ENCODE assay signal across 1 cellular context in the genomic region with DNA sequence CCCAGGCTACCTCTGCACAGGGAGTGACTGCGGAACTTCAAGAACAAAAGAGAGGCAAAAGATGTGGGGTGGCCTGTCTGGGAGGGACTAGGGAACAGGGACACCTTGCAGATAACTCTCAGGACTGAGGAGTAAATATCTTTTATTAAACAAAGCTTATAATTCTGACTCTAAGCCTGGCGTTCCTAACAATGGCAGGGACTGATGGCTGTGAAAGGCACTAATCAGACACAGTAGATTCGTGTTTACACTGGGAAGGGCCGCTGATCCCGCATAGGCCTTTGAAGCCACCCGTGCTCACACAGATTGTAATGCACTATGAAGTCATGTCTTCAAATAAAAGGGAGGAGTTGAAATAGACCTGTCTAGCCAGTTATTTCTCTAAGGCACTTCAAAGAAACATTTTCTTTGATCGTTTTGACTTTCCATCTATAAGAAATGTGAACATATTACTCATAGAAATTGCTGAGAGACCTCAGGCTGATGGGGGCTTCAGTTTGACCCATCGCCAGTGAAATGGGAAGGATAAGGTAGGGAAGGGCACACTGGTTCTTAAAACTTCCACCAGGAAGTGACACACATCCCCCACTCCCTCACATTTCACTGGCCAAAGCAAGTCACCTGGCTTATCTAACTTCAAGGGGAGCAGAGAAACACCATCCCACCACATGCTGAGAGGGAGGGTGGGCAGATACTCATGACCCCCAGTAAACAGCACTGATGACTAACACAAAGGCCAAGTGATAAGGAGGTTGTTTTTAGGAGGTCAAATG.
TF ChIP-seq lines count a peak whose summit lies in the region.

No MANE protein-coding gene starts in this region.

TF ChIP-seq in HepG2, 621 proteins besides CTCF, POLR2A, EP300 and RAD21 (continued from another document and continues in another):
- TF ChIP-seq, protein P1, sequence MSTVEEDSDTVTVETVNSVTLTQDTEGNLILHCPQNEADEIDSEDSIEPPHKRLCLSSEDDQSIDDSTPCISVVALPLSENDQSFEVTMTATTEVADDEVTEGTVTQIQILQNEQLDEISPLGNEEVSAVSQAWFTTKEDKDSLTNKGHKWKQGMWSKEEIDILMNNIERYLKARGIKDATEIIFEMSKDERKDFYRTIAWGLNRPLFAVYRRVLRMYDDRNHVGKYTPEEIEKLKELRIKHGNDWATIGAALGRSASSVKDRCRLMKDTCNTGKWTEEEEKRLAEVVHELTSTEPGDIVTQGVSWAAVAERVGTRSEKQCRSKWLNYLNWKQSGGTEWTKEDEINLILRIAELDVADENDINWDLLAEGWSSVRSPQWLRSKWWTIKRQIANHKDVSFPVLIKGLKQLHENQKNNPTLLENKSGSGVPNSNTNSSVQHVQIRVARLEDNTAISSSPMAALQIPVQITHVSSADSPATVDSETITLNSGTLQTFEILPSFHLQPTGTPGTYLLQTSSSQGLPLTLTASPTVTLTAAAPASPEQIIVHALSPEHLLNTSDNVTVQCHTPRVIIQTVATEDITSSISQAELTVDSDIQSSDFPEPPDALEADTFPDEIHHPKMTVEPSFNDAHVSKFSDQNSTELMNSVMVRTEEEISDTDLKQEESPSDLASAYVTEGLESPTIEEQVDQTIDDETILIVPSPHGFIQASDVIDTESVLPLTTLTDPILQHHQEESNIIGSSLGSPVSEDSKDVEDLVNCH (CRISPR knock-in tag; IDR thresholded peaks at IDR 0.05) = no peak
- peak; percentile 68; the same call in 1 of the 2 replicates for TF ChIP-seq ZNF337 (CRISPR knock-in tag; IDR thresholded peaks at IDR 0.05; ENCODE audit: borderline replicate concordance, low read depth)
- TF ChIP-seq, protein P2, sequence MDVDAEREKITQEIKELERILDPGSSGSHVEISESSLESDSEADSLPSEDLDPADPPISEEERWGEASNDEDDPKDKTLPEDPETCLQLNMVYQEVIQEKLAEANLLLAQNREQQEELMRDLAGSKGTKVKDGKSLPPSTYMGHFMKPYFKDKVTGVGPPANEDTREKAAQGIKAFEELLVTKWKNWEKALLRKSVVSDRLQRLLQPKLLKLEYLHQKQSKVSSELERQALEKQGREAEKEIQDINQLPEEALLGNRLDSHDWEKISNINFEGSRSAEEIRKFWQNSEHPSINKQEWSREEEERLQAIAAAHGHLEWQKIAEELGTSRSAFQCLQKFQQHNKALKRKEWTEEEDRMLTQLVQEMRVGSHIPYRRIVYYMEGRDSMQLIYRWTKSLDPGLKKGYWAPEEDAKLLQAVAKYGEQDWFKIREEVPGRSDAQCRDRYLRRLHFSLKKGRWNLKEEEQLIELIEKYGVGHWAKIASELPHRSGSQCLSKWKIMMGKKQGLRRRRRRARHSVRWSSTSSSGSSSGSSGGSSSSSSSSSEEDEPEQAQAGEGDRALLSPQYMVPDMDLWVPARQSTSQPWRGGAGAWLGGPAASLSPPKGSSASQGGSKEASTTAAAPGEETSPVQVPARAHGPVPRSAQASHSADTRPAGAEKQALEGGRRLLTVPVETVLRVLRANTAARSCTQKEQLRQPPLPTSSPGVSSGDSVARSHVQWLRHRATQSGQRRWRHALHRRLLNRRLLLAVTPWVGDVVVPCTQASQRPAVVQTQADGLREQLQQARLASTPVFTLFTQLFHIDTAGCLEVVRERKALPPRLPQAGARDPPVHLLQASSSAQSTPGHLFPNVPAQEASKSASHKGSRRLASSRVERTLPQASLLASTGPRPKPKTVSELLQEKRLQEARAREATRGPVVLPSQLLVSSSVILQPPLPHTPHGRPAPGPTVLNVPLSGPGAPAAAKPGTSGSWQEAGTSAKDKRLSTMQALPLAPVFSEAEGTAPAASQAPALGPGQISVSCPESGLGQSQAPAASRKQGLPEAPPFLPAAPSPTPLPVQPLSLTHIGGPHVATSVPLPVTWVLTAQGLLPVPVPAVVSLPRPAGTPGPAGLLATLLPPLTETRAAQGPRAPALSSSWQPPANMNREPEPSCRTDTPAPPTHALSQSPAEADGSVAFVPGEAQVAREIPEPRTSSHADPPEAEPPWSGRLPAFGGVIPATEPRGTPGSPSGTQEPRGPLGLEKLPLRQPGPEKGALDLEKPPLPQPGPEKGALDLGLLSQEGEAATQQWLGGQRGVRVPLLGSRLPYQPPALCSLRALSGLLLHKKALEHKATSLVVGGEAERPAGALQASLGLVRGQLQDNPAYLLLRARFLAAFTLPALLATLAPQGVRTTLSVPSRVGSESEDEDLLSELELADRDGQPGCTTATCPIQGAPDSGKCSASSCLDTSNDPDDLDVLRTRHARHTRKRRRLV (CRISPR knock-in tag; IDR thresholded peaks at IDR 0.05) = no peak
- TF ChIP-seq ZNF138 (CRISPR knock-in tag; IDR thresholded peaks at IDR 0.05; ENCODE audit: low read depth) = no peak
- TF ChIP-seq ZNF460 (CRISPR knock-in tag; IDR thresholded peaks at IDR 0.05; ENCODE audit: borderline replicate concordance) = no peak
- TF ChIP-seq MAZ (IDR thresholded peaks at IDR 0.05; ENCODE audit: borderline replicate concordance, low read depth, low read length) = no peak
- no peak for TF ChIP-seq MAZ (CRISPR knock-in tag; IDR thresholded peaks at IDR 0.05; ENCODE audit: low read depth)
- peak; percentile 19; the same call in 1 of the 2 replicates for TF ChIP-seq TAF1 (CRISPR knock-in tag; IDR thresholded peaks at IDR 0.05)
- peak; percentile 37; the same call in 1 of the 2 replicates for TF ChIP-seq EHMT2 (IDR thresholded peaks at IDR 0.05; ENCODE audit: borderline replicate concordance, low read depth, low read length)
- TF ChIP-seq, protein P3, sequence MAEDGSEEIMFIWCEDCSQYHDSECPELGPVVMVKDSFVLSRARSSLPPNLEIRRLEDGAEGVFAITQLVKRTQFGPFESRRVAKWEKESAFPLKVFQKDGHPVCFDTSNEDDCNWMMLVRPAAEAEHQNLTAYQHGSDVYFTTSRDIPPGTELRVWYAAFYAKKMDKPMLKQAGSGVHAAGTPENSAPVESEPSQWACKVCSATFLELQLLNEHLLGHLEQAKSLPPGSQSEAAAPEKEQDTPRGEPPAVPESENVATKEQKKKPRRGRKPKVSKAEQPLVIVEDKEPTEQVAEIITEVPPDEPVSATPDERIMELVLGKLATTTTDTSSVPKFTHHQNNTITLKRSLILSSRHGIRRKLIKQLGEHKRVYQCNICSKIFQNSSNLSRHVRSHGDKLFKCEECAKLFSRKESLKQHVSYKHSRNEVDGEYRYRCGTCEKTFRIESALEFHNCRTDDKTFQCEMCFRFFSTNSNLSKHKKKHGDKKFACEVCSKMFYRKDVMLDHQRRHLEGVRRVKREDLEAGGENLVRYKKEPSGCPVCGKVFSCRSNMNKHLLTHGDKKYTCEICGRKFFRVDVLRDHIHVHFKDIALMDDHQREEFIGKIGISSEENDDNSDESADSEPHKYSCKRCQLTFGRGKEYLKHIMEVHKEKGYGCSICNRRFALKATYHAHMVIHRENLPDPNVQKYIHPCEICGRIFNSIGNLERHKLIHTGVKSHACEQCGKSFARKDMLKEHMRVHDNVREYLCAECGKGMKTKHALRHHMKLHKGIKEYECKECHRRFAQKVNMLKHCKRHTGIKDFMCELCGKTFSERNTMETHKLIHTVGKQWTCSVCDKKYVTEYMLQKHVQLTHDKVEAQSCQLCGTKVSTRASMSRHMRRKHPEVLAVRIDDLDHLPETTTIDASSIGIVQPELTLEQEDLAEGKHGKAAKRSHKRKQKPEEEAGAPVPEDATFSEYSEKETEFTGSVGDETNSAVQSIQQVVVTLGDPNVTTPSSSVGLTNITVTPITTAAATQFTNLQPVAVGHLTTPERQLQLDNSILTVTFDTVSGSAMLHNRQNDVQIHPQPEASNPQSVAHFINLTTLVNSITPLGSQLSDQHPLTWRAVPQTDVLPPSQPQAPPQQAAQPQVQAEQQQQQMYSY (CRISPR knock-in tag; IDR thresholded peaks at IDR 0.05) = peak; percentile 92
- peak; percentile 94 for TF ChIP-seq ZBTB7B (CRISPR knock-in tag; IDR thresholded peaks at IDR 0.05)
- no peak for TF ChIP-seq NKX3-1 (CRISPR knock-in tag; IDR thresholded peaks at IDR 0.05)
- TF ChIP-seq ZNF781 (CRISPR knock-in tag; IDR thresholded peaks at IDR 0.05; ENCODE audit: borderline replicate concordance, not compliant biosample characterization) = peak; percentile 85
- TF ChIP-seq PHF20 (CRISPR knock-in tag; IDR thresholded peaks at IDR 0.05) = peak; percentile 25; the same call in 1 of the 2 replicates
- TF ChIP-seq DMAP1 (CRISPR knock-in tag; IDR thresholded peaks at IDR 0.05) = peak; percentile 32; the same call in 1 of the 2 replicates
- peak; percentile 63; the same call in 1 of the 2 replicates for TF ChIP-seq TOPORS (CRISPR knock-in tag; IDR thresholded peaks at IDR 0.05)
- TF ChIP-seq FOXJ3 (CRISPR knock-in tag; IDR thresholded peaks at IDR 0.05; ENCODE audit: borderline replicate concordance) = peak; percentile 71; the same call in 1 of the 2 replicates
- no peak; the same call in 1 of the 2 replicates for TF ChIP-seq KLF11 (CRISPR knock-in tag; IDR thresholded peaks at IDR 0.05)
- TF ChIP-seq ATF7-NPFF (CRISPR knock-in tag; IDR thresholded peaks at IDR 0.05; ENCODE audit: low read depth) = no peak; the same call in 1 of the 2 replicates
- TF ChIP-seq, protein P4, sequence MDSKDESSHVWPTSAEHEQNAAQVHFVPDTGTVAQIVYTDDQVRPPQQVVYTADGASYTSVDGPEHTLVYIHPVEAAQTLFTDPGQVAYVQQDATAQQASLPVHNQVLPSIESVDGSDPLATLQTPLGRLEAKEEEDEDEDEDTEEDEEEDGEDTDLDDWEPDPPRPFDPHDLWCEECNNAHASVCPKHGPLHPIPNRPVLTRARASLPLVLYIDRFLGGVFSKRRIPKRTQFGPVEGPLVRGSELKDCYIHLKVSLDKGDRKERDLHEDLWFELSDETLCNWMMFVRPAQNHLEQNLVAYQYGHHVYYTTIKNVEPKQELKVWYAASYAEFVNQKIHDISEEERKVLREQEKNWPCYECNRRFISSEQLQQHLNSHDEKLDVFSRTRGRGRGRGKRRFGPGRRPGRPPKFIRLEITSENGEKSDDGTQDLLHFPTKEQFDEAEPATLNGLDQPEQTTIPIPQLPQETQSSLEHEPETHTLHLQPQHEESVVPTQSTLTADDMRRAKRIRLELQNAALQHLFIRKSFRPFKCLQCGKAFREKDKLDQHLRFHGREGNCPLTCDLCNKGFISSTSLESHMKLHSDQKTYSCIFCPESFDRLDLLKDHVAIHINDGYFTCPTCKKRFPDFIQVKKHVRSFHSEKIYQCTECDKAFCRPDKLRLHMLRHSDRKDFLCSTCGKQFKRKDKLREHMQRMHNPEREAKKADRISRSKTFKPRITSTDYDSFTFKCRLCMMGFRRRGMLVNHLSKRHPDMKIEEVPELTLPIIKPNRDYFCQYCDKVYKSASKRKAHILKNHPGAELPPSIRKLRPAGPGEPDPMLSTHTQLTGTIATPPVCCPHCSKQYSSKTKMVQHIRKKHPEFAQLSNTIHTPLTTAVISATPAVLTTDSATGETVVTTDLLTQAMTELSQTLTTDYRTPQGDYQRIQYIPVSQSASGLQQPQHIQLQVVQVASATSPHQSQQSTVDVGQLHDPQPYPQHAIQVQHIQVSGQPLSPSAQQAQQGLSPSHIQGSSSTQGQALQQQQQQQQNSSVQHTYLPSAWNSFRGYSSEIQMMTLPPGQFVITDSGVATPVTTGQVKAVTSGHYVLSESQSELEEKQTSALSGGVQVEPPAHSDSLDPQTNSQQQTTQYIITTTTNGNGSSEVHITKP (CRISPR knock-in tag; IDR thresholded peaks at IDR 0.05; ENCODE audit: low read depth) = no peak
- TF ChIP-seq RXRA (CRISPR knock-in tag; IDR thresholded peaks at IDR 0.05) = peak; percentile 76; the same call in 1 of the 2 replicates
- no peak for TF ChIP-seq GTF2F1 (IDR thresholded peaks at IDR 0.05; ENCODE audit: low read length)
- no peak for TF ChIP-seq SP1 (IDR thresholded peaks at IDR 0.05)
- peak; percentile 42; the same call in 1 of the 2 replicates for TF ChIP-seq SP1 (CRISPR knock-in tag; IDR thresholded peaks at IDR 0.05)
- no peak for TF ChIP-seq XBP1 (CRISPR knock-in tag; IDR thresholded peaks at IDR 0.05)
- TF ChIP-seq ZNF891 (CRISPR knock-in tag; IDR thresholded peaks at IDR 0.05) = no peak
- peak; percentile 72 for TF ChIP-seq NFYC (CRISPR knock-in tag; IDR thresholded peaks at IDR 0.05)
- no peak for TF ChIP-seq HNRNPUL1 (IDR thresholded peaks at IDR 0.05; ENCODE audit: low read depth, low read length)
- TF ChIP-seq, protein P5, sequence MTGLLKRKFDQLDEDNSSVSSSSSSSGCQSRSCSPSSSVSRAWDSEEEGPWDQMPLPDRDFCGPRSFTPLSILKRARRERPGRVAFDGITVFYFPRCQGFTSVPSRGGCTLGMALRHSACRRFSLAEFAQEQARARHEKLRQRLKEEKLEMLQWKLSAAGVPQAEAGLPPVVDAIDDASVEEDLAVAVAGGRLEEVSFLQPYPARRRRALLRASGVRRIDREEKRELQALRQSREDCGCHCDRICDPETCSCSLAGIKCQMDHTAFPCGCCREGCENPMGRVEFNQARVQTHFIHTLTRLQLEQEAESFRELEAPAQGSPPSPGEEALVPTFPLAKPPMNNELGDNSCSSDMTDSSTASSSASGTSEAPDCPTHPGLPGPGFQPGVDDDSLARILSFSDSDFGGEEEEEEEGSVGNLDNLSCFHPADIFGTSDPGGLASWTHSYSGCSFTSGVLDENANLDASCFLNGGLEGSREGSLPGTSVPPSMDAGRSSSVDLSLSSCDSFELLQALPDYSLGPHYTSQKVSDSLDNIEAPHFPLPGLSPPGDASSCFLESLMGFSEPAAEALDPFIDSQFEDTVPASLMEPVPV (CRISPR knock-in tag; IDR thresholded peaks at IDR 0.05) = no peak
- TF ChIP-seq ZNF7 (CRISPR knock-in tag; IDR thresholded peaks at IDR 0.05) = no peak
- TF ChIP-seq, protein P6, sequence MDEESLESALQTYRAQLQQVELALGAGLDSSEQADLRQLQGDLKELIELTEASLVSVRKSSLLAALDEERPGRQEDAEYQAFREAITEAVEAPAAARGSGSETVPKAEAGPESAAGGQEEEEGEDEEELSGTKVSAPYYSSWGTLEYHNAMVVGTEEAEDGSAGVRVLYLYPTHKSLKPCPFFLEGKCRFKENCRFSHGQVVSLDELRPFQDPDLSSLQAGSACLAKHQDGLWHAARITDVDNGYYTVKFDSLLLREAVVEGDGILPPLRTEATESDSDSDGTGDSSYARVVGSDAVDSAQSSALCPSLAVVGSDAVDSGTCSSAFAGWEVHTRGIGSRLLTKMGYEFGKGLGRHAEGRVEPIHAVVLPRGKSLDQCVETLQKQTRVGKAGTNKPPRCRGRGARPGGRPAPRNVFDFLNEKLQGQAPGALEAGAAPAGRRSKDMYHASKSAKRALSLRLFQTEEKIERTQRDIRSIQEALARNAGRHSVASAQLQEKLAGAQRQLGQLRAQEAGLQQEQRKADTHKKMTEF (CRISPR knock-in tag; IDR thresholded peaks at IDR 0.05) = peak; percentile 59; the same call in 1 of the 2 replicates
